8 cellular contexts compared by ENCODE assay signal in genomic region chr20:49813305-49813974, GRCh38. TPM values are rescaled to one million over a fixed set of nuclear protein-coding genes. Genes with fewer than 3 reads are reported as not detected.
DNase-seq lines count a peak whose midpoint lies in the region; ATAC-seq, FAIRE-seq and TF ChIP-seq lines count a peak whose summit lies in the region.

No MANE protein-coding gene starts in this region.

- peak overlapping the region; percentile 98 for H3K4me3 Mint-ChIP-seq in WTC11

- ATAC-seq in HCT116 (no peak), WTC11 (no peak), right cardiac atrium (no peak), HG02885 (IDR thresholded peaks at IDR 0.05; ENCODE audit: poor library complexity, unreplicated experiment) (no peak)
- no peak for ATAC-seq in activated CD4-positive, CD25-positive, alpha-beta regulatory T cell treated with anti-CD3 and anti-CD28 coated beads, Interleukin-2, amount 50 U/mL, for 24 hours

- H3K27ac ChIP-seq in HCT116 (ENCODE audit: low read depth, low read length) (peak overlapping the region; percentile 67), right cardiac atrium (ENCODE audit: low read length) (peak overlapping the region; percentile 89), small intestine (ENCODE audit: low read depth in 1 of 2, low read length in 1 of 2) (peak overlapping the region; percentile 88 to 91)

- POLR2A ChIA-PET in HCT116 (lab: Charles Lee), result interaction anchor here (1.0 to 1.1 kb wide), 2 partner anchors 25 to 98 kb away, joined by 3 to 4 read pairs; no protein-coding TSS in a partner anchor
- POLR2A ChIA-PET in WTC11 (lab: Charles Lee), result no interaction called here

- peak overlapping the region; percentile 99 for H3K27ac Mint-ChIP-seq in WTC11

- intact Hi-C loops in HCT116 (cut with micrococcal nuclease) (no loop called here), right cardiac atrium (cut with DNase I) (loop anchor here in 2 of 4 donors (10.0 kb wide), 2 partner anchors 99 to 199 kb away; partner anchors contain the start of gene B4GALT5 (in 2 of the 2))

- H3K36me3 Mint-ChIP-seq in WTC11, result peaks cover 18% of the 10 kb centered on the region

- DNase-seq in HCT116 (ENCODE audit: low read depth, low spot score) (no peak), WTC11 (ENCODE audit: low spot score) (no peak), right cardiac atrium (no peak), small intestine (peak; percentile 59), DMS114 treated with DMSO at 0.1 percent for 48 hours (lab: John Stamatoyannopoulos, UW; ENCODE audit: unreplicated experiment) (no peak)
- no peak for DNase-seq in stimulated activated naive CD4-positive, alpha-beta T cell treated with Interleukin-2 at 50 U/mL for 16 hours (lab: John Stamatoyannopoulos, UW)

- H2AFZ ChIP-seq in HCT116 (ENCODE audit: low read depth, low read length, poor library complexity, severe bottlenecking), result no peak overlapping the region

- no peak for TF ChIP-seq POLR2A in HCT116 (IDR thresholded peaks at IDR 0.05; ENCODE audit: borderline replicate concordance, extremely low read depth, insufficient read depth, insufficient read length)

- peak overlapping the region; percentile 78 for H3K4me2 ChIP-seq in HCT116 (ENCODE audit: low read length)

- no peaks in the 10 kb centered on the region for H3K9me2 ChIP-seq in HCT116 (ENCODE audit: insufficient read depth)

- TSS peak; percentile 57 for BruUV-seq in HCT116 (replicated peaks; lab: Mats Ljungman, UMichigan)

- peaks cover 16% of the 10 kb centered on the region for H3K4me1 Mint-ChIP-seq in WTC11

- 13% methylated on average over 11 of the region's 11 CpGs for WGBS in right cardiac atrium
- 5 to 11% (median 7%) methylated on average over 11 of the region's 11 CpGs for WGBS in small intestine, 3 donors

- TF ChIP-seq RAD21 in HCT116 (IDR thresholded peaks at IDR 0.05; ENCODE audit: low read depth), result no peak

- peaks cover 19 to 22% of the 10 kb centered on the region in 2 experiments for H3K4me1 ChIP-seq in HCT116 (ENCODE audit: control insufficient read depth in 1 of 2, insufficient read depth in 2 of 2, low read length in 2 of 2)
- peaks cover 8% of the 10 kb centered on the region for H3K4me1 ChIP-seq in right cardiac atrium (ENCODE audit: control insufficient read depth, insufficient read depth, low read length)
- peaks cover 2 to 5% of the 10 kb centered on the region in 2 donors for H3K4me1 ChIP-seq in small intestine (ENCODE audit: control insufficient read depth in 2 of 2, insufficient read depth in 1 of 2, low read depth in 1 of 2, low read length in 1 of 2)

- H3K36me3 ChIP-seq in HCT116 (ENCODE audit: control insufficient read depth in 1 of 2, insufficient read depth in 2 of 2, low read length in 2 of 2) (peaks cover 0 to 5% of the 10 kb centered on the region in 2 experiments; a peak in 1 of 4 replicates), small intestine (ENCODE audit: control insufficient read depth in 2 of 2, insufficient read depth in 2 of 2, low read length in 2 of 2) (peaks cover 0 to 4% of the 10 kb centered on the region in 2 donors)

- no peaks in the 10 kb centered on the region for H3K9me3 Mint-ChIP-seq in WTC11

- H3K27me3 Mint-ChIP-seq in WTC11 (ENCODE audit: low read depth), result no peaks in the 10 kb centered on the region; the same call in 1 of the 2 replicates

- no peaks in the 10 kb centered on the region for H3K9me3 ChIP-seq in HCT116 (ENCODE audit: control insufficient read depth in 1 of 2, insufficient read depth in 1 of 2, low read depth in 1 of 2, low read length in 2 of 2)
- H3K9me3 ChIP-seq in right cardiac atrium (ENCODE audit: control insufficient read depth, low read length), result no peaks in the 10 kb centered on the region
- no peaks in the 10 kb centered on the region for H3K9me3 ChIP-seq in small intestine (ENCODE audit: control insufficient read depth, low read depth)

- H3K4me3 ChIP-seq in HCT116 (replicated peaks in 1 of 2; ENCODE audit: low read depth in 1 of 2, low read length in 2 of 2) (peak overlapping the region; percentile 68 to 90), right cardiac atrium (ENCODE audit: low read length) (peak overlapping the region; percentile 87), small intestine (ENCODE audit: low read depth in 1 of 2, low read length in 2 of 2) (peak overlapping the region; percentile 66 to 67)

- no peaks in the 10 kb centered on the region for H3K27me3 ChIP-seq in HCT116 (ENCODE audit: insufficient read depth, low read length)
- H3K27me3 ChIP-seq in right cardiac atrium (ENCODE audit: control insufficient read depth, insufficient read depth), result no peaks in the 10 kb centered on the region
- no peaks in the 10 kb centered on the region for H3K27me3 ChIP-seq in small intestine (ENCODE audit: control insufficient read depth in 2 of 2, insufficient read depth in 2 of 2, low read length in 2 of 2)

- H3K79me2 ChIP-seq in HCT116 (ENCODE audit: insufficient read depth, low read length), result peaks cover 15% of the 10 kb centered on the region

- CTCF ChIA-PET in HCT116 (lab: Charles Lee), result interaction anchor here (0.9 to 1.3 kb wide), 2 partner anchors 9 to 96 kb away, joined by 3 read pairs; no protein-coding TSS in a partner anchor
- CTCF ChIA-PET in WTC11 (lab: Charles Lee), result interaction anchor here (0.5 to 1.9 kb wide), 13 partner anchors 12 to 258 kb away, joined by 3 to 9 read pairs (median 3); no protein-coding TSS in a partner anchor

- RAD21 ChIA-PET in HCT116 (lab: Charles Lee; ENCODE audit: low non-redundant PET in 1 of 2, low total read pairs in 2 of 2, uncharacterized antibody in 2 of 2, unreplicated experiment in 2 of 2), result no interaction called here

- FAIRE-seq in small intestine (lab: Jason Lieb, UNC), result no peak

- TF ChIP-seq CTCF in HCT116 (IDR thresholded peaks at IDR 0.05 in 2 of 3, conservative IDR thresholded peaks at IDR 0.05 in 1 of 3; ENCODE audit: borderline replicate concordance in 1 of 3, insufficient read depth in 1 of 3, low read depth in 2 of 3, low read length in 2 of 3) (no peak), WTC11 (IDR thresholded peaks at IDR 0.05) (no peak)

- H4K20me1 ChIP-seq in HCT116 (ENCODE audit: insufficient read depth), result no peaks in the 10 kb centered on the region

- peak overlapping the region; percentile 82 for H3K9ac ChIP-seq in HCT116 (ENCODE audit: low read length)

TF ChIP-seq in HCT116, 20 proteins besides CTCF, POLR2A, EP300 and RAD21:
- 0 out of 2 replicates have a peak, but pooled peaks have one; percentile 31 for TF ChIP-seq POLR2AphosphoS5 (IDR thresholded peaks at IDR 0.05; ENCODE audit: low read depth, low read length)
- no peak; the same call in 1 of the 2 replicates for TF ChIP-seq ZFX (IDR thresholded peaks at IDR 0.05)
- TF ChIP-seq CEBPB (IDR thresholded peaks at IDR 0.05; ENCODE audit: low read depth), result no peak

TF ChIP-seq in WTC11, 78 proteins besides CTCF, POLR2A, EP300 and RAD21:
- TF ChIP-seq IRF1 (CRISPR knock-in tag; IDR thresholded peaks at IDR 0.05) (no peak), ZNF425 (CRISPR knock-in tag; conservative IDR thresholded peaks at IDR 0.05) (no peak), NR1H2 (CRISPR knock-in tag; IDR thresholded peaks at IDR 0.05) (no peak), FOXJ3 (CRISPR knock-in tag; IDR thresholded peaks at IDR 0.05; ENCODE audit: borderline replicate concordance) (no peak), GABPB1 (CRISPR knock-in tag; IDR thresholded peaks at IDR 0.05) (no peak), CDX4 (CRISPR knock-in tag; IDR thresholded peaks at IDR 0.05; ENCODE audit: borderline replicate concordance) (no peak), ETV6 (CRISPR knock-in tag; IDR thresholded peaks at IDR 0.05) (no peak)

RNA-seq across cellular contexts. Expression of gene SLC9A8, which starts 0.8 kb away (rescaled TPM):
- total RNA-seq in HCT116 (2021; ENCODE audit: unreplicated experiment) (6.7 TPM), WTC11 (2021) (6.3 to 6.5 TPM (median 6.5 TPM) in 3 replicates), right cardiac atrium (1 to 10 TPM; 6.9 to 7.3 (median 7.3) TPM)
- 6.0 and 6.6 TPM in 2 replicates for polyA plus RNA-seq in HCT116 (2012)
- polyA plus RNA-seq in right cardiac atrium (6.0 TPM), small intestine (1 to 10 TPM; 3.5 to 8.3 (median 4.0) TPM)
